ENCODE assay signal across 1 cellular context in genomic region chr1:207067695-207068094, GRCh38.
TF ChIP-seq lines count a peak whose summit lies in the region.

No MANE protein-coding gene starts in this region.

TF ChIP-seq in HepG2, 621 proteins besides CTCF, POLR2A, EP300 and RAD21 (continues in another document):
- TF ChIP-seq UBTF (CRISPR knock-in tag; IDR thresholded peaks at IDR 0.05) (no peak), ZNF646 (CRISPR knock-in tag; IDR thresholded peaks at IDR 0.05) (peak; percentile 56; the same call in 1 of the 2 replicates), KLF13 (CRISPR knock-in tag; IDR thresholded peaks at IDR 0.05) (no peak), ZNF558 (CRISPR knock-in tag; IDR thresholded peaks at IDR 0.05; ENCODE audit: borderline replicate concordance) (no peak), ZNF280B (CRISPR knock-in tag; IDR thresholded peaks at IDR 0.05; ENCODE audit: borderline replicate concordance) (no peak), ARHGAP35 (CRISPR knock-in tag; IDR thresholded peaks at IDR 0.05; ENCODE audit: borderline replicate concordance) (no peak), TBX2 (CRISPR knock-in tag; IDR thresholded peaks at IDR 0.05; ENCODE audit: borderline replicate concordance) (no peak), ZBED4 (CRISPR knock-in tag; IDR thresholded peaks at IDR 0.05; ENCODE audit: borderline replicate concordance) (no peak), NR0B2 (CRISPR knock-in tag; IDR thresholded peaks at IDR 0.05) (no peak), PPARG (CRISPR knock-in tag; conservative IDR thresholded peaks at IDR 0.05) (peak; percentile 77; the same call in 1 of the 2 replicates), PAXIP1 (CRISPR knock-in tag; conservative IDR thresholded peaks at IDR 0.05) (peak; percentile 77), PRDM4 (CRISPR knock-in tag; IDR thresholded peaks at IDR 0.05; ENCODE audit: borderline replicate concordance) (no peak), SMYD3 (CRISPR knock-in tag; IDR thresholded peaks at IDR 0.05) (no peak), FOXO4 (CRISPR knock-in tag; conservative IDR thresholded peaks at IDR 0.05) (no peak), SALL1 (CRISPR knock-in tag; IDR thresholded peaks at IDR 0.05) (no peak), FOSL2 (CRISPR knock-in tag; IDR thresholded peaks at IDR 0.05) (no peak), E2F5 (CRISPR knock-in tag; conservative IDR thresholded peaks at IDR 0.05) (no peak), ZNF660 (CRISPR knock-in tag; IDR thresholded peaks at IDR 0.05; ENCODE audit: borderline replicate concordance, low read depth) (no peak), ZSCAN12 (CRISPR knock-in tag; IDR thresholded peaks at IDR 0.05) (no peak), BATF2 (CRISPR knock-in tag; IDR thresholded peaks at IDR 0.05) (no peak), ZNF276 (CRISPR knock-in tag; IDR thresholded peaks at IDR 0.05; ENCODE audit: low read depth) (no peak), SP1 (IDR thresholded peaks at IDR 0.05) (no peak), SP1 (CRISPR knock-in tag; IDR thresholded peaks at IDR 0.05) (no peak), REPIN1 (CRISPR knock-in tag; IDR thresholded peaks at IDR 0.05; ENCODE audit: borderline replicate concordance, low read depth) (no peak)
